ENCODE assay signal across 16 cellular contexts in the genomic region with DNA sequence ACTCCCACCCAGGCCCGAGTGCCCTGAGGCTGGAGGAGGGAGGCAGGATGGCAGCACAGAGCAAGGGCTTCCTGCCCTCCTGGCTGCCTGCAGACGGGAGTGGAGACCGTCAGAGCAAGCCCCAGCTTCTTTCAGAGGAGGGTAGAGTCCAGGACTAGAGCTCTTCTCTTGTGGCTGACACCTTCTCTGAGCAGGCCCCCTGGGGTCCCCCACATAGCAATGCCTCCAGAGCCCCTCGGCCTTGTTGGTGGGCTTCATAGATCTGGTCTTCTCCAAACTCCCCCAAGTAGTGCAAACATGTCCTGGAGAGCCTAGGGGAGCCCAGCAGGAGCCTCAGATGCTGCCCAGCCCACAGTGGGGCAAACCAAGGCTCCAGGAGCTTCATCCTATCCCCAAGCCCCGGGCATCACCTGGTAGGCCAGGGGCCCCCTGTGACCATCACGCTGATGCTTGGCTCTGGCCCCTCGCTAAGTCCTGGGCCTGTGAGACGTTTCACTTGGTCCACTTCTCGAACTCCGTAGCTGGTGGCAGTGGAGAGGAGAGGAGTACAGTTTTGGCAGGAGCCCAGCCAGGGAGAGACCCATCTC. TPM values are rescaled to one million over a fixed set of nuclear protein-coding genes. Genes with fewer than 3 reads are reported as not detected.
DNase-seq lines count a peak whose midpoint lies in the region; ATAC-seq and TF ChIP-seq lines count a peak whose summit lies in the region.
"Had no signal": no experiment of that assay in that cellular context is flagged by ENCODE, and none has a peak within 500 bp of the region (broad histone marks: within the 10 kb centered on the region; RNA-seq: fewer than 3 reads in every experiment).

No MANE protein-coding gene starts in this region.

- no peak overlapping the region for H2AFZ ChIP-seq in H9 (ENCODE audit: low read length)
- H2AFZ ChIP-seq in neuronal stem cell (ENCODE audit: low read length), result no peak overlapping the region

- H3K18ac ChIP-seq in H9 (ENCODE audit: insufficient read length, low read depth, low read length), result no peak overlapping the region
- H3K18ac ChIP-seq in neuronal stem cell (ENCODE audit: low read length), result peak overlapping the region; percentile 18

- H3K4me2 ChIP-seq in H9 (ENCODE audit: insufficient read depth, insufficient read length, low read length), result no peak overlapping the region
- H3K4me2 ChIP-seq in neuronal stem cell (ENCODE audit: insufficient read depth, low read length, poor library complexity, severe bottlenecking), result no peak overlapping the region

- H3K4ac ChIP-seq in H9 (ENCODE audit: low read depth, low read length) (no peak overlapping the region), neuronal stem cell (ENCODE audit: low read length) (no peak overlapping the region)

- WGBS in H9 (ENCODE audit: extremely low coverage, insufficient read length, low lambda C conversion rate), result no CpG with 5 or more reads among the region's 10 CpGs
- no CpG with 5 or more reads among the region's 10 CpGs for WGBS in neuronal stem cell (ENCODE audit: extremely low coverage in 2 of 2, insufficient read length in 2 of 2, insufficient replicate concordance in 1 of 2), 2 donors
- whole genome bisulfite sequencing in aorta, 2 donors, result 82 to 91% methylated on average over 10 of the region's 10 CpGs

- no peak overlapping the region for H3K4me3 ChIP-seq in neuronal stem cell (ENCODE audit: low read length in 2 of 2)
- H3K4me3 ChIP-seq in aorta (ENCODE audit: low read length in 2 of 2), result no peak overlapping the region
- H3K4me3 ChIP-seq: psoas muscle had no signal

- H3K23me2 ChIP-seq in H9 (ENCODE audit: insufficient read length, low read depth, low read length, poor library complexity, severe bottlenecking), result peaks cover under 1% of the 10 kb centered on the region

- H3K9me3 ChIP-seq in H9 (ENCODE audit: control insufficient read depth, low read depth, low read length) (no peaks in the 10 kb centered on the region), neuronal stem cell (replicated peaks in 1 of 2; ENCODE audit: control insufficient read depth in 2 of 2, insufficient read depth in 1 of 2, low read depth in 1 of 2, low read length in 2 of 2) (peaks cover 0 to 3% of the 10 kb centered on the region in 2 donors), aorta (ENCODE audit: control insufficient read depth, low read length) (no peaks in the 10 kb centered on the region)
- H3K9me3 ChIP-seq: psoas muscle had no signal

- POLR2A ChIA-PET in activated B cell treated with CpG ODN at 0.5 μM for 24 hours (lab: Charles Lee), result interaction anchor here (0.9 to 7.5 kb wide), 9 partner anchors 41 to 1293 kb away, joined by 3 to 112 read pairs (median 4); a partner anchor contains a TSS
- POLR2A ChIA-PET in HEK293T (lab: Yijun Ruan, JAX), result interaction anchor here (0.9 to 1.1 kb wide), 2 partner anchors 14 kb away, joined by 3 read pairs; no protein-coding TSS in a partner anchor

- no peak overlapping the region for H3K27ac ChIP-seq in H9 (ENCODE audit: insufficient read length, low read depth, low read length)
- H3K27ac ChIP-seq in neuronal stem cell (replicated peaks; ENCODE audit: low read length), result no peak overlapping the region
- no peak overlapping the region for H3K27ac ChIP-seq in aorta (ENCODE audit: low read depth in 1 of 2, low read length in 2 of 2)
- H3K27ac ChIP-seq: psoas muscle had no signal

- H2AK5ac ChIP-seq in H9 (ENCODE audit: insufficient read length, low read length) (no peak overlapping the region), neuronal stem cell (ENCODE audit: low read depth, low read length) (peak overlapping the region; percentile 34)

- no peaks in the 10 kb centered on the region for H3K27me3 Mint-ChIP-seq in T-helper 2 cell treated with Interferon-gamma antibody and Interleukin-4, amounts not matched to agents 5 μg/mL and 100 μg/mL, for 36 hours (ENCODE audit: low read depth)
- H3K27me3 Mint-ChIP-seq in H9 (ENCODE audit: low read depth), result peaks cover 7% of the 10 kb centered on the region
- no peaks in the 10 kb centered on the region for H3K27me3 Mint-ChIP-seq in activated B cell treated with CpG ODN at 0.5 μM for 24 hours

- DNase-seq in T-helper 2 cell treated with Interferon-gamma antibody and Interleukin-4, amounts not matched to agents 5 μg/mL and 100 μg/mL, for 36 hours (ENCODE audit: low spot score), result no peak
- DNase-seq in T-helper 2 cell, result no peak
- no peak for DNase-seq in H9
- no peak for DNase-seq in activated B cell treated with CpG ODN at 0.5 μM for 24 hours
- no peak for DNase-seq in neuronal stem cell (ENCODE audit: low spot score)
- DNase-seq in aorta, result no peak
- no peak for DNase-seq in GF-D8 (lab: John Stamatoyannopoulos, UW)
- no peak for DNase-seq in HEK293T (ENCODE audit: extremely low spot score)
- DNase-seq: hypothalamus, NCI-H1105 treated with DMSO at 0.1 percent for 48 hours, NCI-H774, psoas muscle had no signal

- no peak overlapping the region for H4K91ac ChIP-seq in H9 (ENCODE audit: insufficient read length, low read depth, low read length)
- no peak overlapping the region for H4K91ac ChIP-seq in neuronal stem cell (ENCODE audit: low read depth, low read length, poor library complexity)

- H4K20me1 ChIP-seq in H9 (ENCODE audit: control insufficient read depth, insufficient read depth, insufficient read length), result peaks cover 2% of the 10 kb centered on the region

- H3K36me3 Mint-ChIP-seq in T-helper 2 cell treated with Interferon-gamma antibody and Interleukin-4, amounts not matched to agents 5 μg/mL and 100 μg/mL, for 36 hours (ENCODE audit: low read depth), result peaks cover 18% of the 10 kb centered on the region
- no peaks in the 10 kb centered on the region; a peak in 1 of 7 replicates for H3K36me3 Mint-ChIP-seq in H9 (ENCODE audit: insufficient read depth in 1 of 3, low read depth in 3 of 3)
- H3K36me3 Mint-ChIP-seq in activated B cell treated with CpG ODN at 0.5 μM for 24 hours (ENCODE audit: low read depth), result peaks cover 6% of the 10 kb centered on the region
- H3K36me3 Mint-ChIP-seq: brain had no signal

- ATAC-seq in activated B cell treated with CpG ODN at 0.5 μM for 24 hours (ENCODE audit: low read depth), result no peak
- no peak for ATAC-seq in aorta (ENCODE audit: low FRiP score)
- ATAC-seq: psoas muscle had no signal

- H3K56ac ChIP-seq in H9 (ENCODE audit: insufficient read length, low read depth, low read length), result no peak overlapping the region

- no peak overlapping the region for H2BK12ac ChIP-seq in H9 (ENCODE audit: insufficient read length, low read depth, low read length)
- no peak overlapping the region for H2BK12ac ChIP-seq in neuronal stem cell (ENCODE audit: low read length)

- H3K23ac ChIP-seq in H9 (ENCODE audit: insufficient read length, low read depth, low read length) (no peak overlapping the region), neuronal stem cell (ENCODE audit: low read depth, low read length, poor library complexity) (no peak overlapping the region)

- H2BK20ac ChIP-seq in H9 (ENCODE audit: low read depth, low read length, poor library complexity, severe bottlenecking), result no peak overlapping the region

- no peaks in the 10 kb centered on the region for H3K9me3 Mint-ChIP-seq in T-helper 2 cell treated with Interferon-gamma antibody and Interleukin-4, amounts not matched to agents 5 μg/mL and 100 μg/mL, for 36 hours
- H3K9me3 Mint-ChIP-seq in H9, result no peaks in the 10 kb centered on the region
- no peaks in the 10 kb centered on the region for H3K9me3 Mint-ChIP-seq in activated B cell treated with CpG ODN at 0.5 μM for 24 hours

- H3K27ac Mint-ChIP-seq in T-helper 2 cell treated with Interferon-gamma antibody and Interleukin-4, amounts not matched to agents 5 μg/mL and 100 μg/mL, for 36 hours, result peak overlapping the region; percentile 69
- H3K27ac Mint-ChIP-seq in H9, result peak overlapping the region in 1 of 3 experiments; percentile 57; a peak in 2 of 7 replicates
- peak overlapping the region; percentile 95 for H3K27ac Mint-ChIP-seq in activated B cell treated with CpG ODN at 0.5 μM for 24 hours
- H3K27ac Mint-ChIP-seq: brain had no signal

- H3K4me1 Mint-ChIP-seq in T-helper 2 cell treated with Interferon-gamma antibody and Interleukin-4, amounts not matched to agents 5 μg/mL and 100 μg/mL, for 36 hours (ENCODE audit: low read depth), result peaks cover 60% of the 10 kb centered on the region
- H3K4me1 Mint-ChIP-seq in H9, result peaks cover 15 to 36% of the 10 kb centered on the region in 2 experiments
- H3K4me1 Mint-ChIP-seq in activated B cell treated with CpG ODN at 0.5 μM for 24 hours, result peaks cover 89% of the 10 kb centered on the region
- H3K4me1 Mint-ChIP-seq: brain had no signal

- H3K79me1 ChIP-seq in H9 (ENCODE audit: insufficient read depth, low read depth, low read length, poor library complexity, severe bottlenecking), result no peaks in the 10 kb centered on the region
- peaks cover under 1% of the 10 kb centered on the region for H3K79me1 ChIP-seq in neuronal stem cell (ENCODE audit: low read depth, low read length)

- no peaks in the 10 kb centered on the region for H3K79me2 ChIP-seq in H9 (ENCODE audit: insufficient read depth, low read length)

- H3T11ph ChIP-seq in H9 (ENCODE audit: low read length), result no peak overlapping the region

- H3K9ac ChIP-seq in H9 (ENCODE audit: extremely low read depth, insufficient read length, low read length) (no peak overlapping the region), neuronal stem cell (ENCODE audit: low read depth, low read length, poor library complexity) (no peak overlapping the region)

- H4K8ac ChIP-seq in H9 (replicated peaks; ENCODE audit: insufficient read length, low read depth, low read length) (no peak overlapping the region), neuronal stem cell (ENCODE audit: low read depth, low read length) (no peak overlapping the region)

- no peak overlapping the region for H4K5ac ChIP-seq in H9 (ENCODE audit: insufficient read length, low read depth, low read length)

- CTCF ChIA-PET in activated B cell treated with CpG ODN at 0.5 μM for 24 hours (lab: Charles Lee) (interaction anchor here (1.1 to 2.4 kb wide), 3 partner anchors 15 to 46 kb away, joined by 3 to 11 read pairs (median 4); a partner anchor contains a TSS), HEK293T (lab: Yijun Ruan, JAX) (interaction anchor here (2.2 kb wide), 1 partner anchor 14 kb away, joined by 7 read pairs; no protein-coding TSS in a partner anchor)

- H2BK15ac ChIP-seq in H9 (ENCODE audit: low read depth, low read length) (no peak overlapping the region), neuronal stem cell (ENCODE audit: low read length) (no peak overlapping the region)

- no peaks in the 10 kb centered on the region for H3K36me3 ChIP-seq in neuronal stem cell (replicated peaks in 1 of 2; ENCODE audit: control insufficient read depth in 2 of 2, insufficient read depth in 2 of 2, low read length in 2 of 2)
- no peaks in the 10 kb centered on the region for H3K36me3 ChIP-seq in aorta (ENCODE audit: control insufficient read depth in 1 of 2, insufficient read depth in 2 of 2, low read length in 1 of 2)

- no peaks in the 10 kb centered on the region for H3K27me3 ChIP-seq in H9 (ENCODE audit: insufficient read depth, low read length)
- H3K27me3 ChIP-seq in neuronal stem cell (ENCODE audit: control insufficient read depth in 3 of 3, insufficient read depth in 3 of 3, low read depth in 1 of 3, low read length in 3 of 3), result peaks cover 1 to 36% (median 14%) of the 10 kb centered on the region in 3 experiments
- no peaks in the 10 kb centered on the region for H3K27me3 ChIP-seq in aorta (ENCODE audit: control insufficient read depth in 1 of 2, insufficient read depth in 2 of 2, low read length in 1 of 2)

- no peak for TF ChIP-seq CTCF in H9 (conservative IDR thresholded peaks at IDR 0.05)
- no peak for TF ChIP-seq CTCF in activated B cell treated with CpG ODN at 0.5 μM for 24 hours (IDR thresholded peaks at IDR 0.05)

- H2BK120ac ChIP-seq in H9 (ENCODE audit: low read depth, low read length, poor library complexity, severe bottlenecking) (peak overlapping the region; percentile 40), neuronal stem cell (ENCODE audit: low read depth, low read length) (no peak overlapping the region)

- H3K14ac ChIP-seq in H9 (ENCODE audit: insufficient read depth, low read length), result no peak overlapping the region; the same call in 1 of the 2 replicates
- H3K14ac ChIP-seq in neuronal stem cell (ENCODE audit: low read length), result no peak overlapping the region

- peaks cover 3% of the 10 kb centered on the region; the same call in 1 of the 2 replicates for H3K4me1 ChIP-seq in H9 (ENCODE audit: insufficient read depth, low read length)
- peaks cover 2 to 7% of the 10 kb centered on the region in 2 donors for H3K4me1 ChIP-seq in neuronal stem cell (ENCODE audit: control insufficient read depth in 2 of 2, insufficient read depth in 1 of 2, low read depth in 1 of 2, low read length in 2 of 2)
- H3K4me1 ChIP-seq in aorta (ENCODE audit: control insufficient read depth in 1 of 2, insufficient read depth in 2 of 2, low read length in 2 of 2), result no peaks in the 10 kb centered on the region

- no peak overlapping the region for H2BK5ac ChIP-seq in H9 (ENCODE audit: insufficient read length, low read length)
- no peak overlapping the region for H2BK5ac ChIP-seq in neuronal stem cell (ENCODE audit: low read length)

- intact Hi-C loops in activated B cell treated with CpG ODN at 0.5 μM for 24 hours (cut with micrococcal nuclease) (loop anchor here (2.0 kb wide), 1 partner anchor 19 kb away; no protein-coding TSS in a partner anchor), aorta (cut with DNase I) (no loop called here)

- H3K4me3 Mint-ChIP-seq in T-helper 2 cell treated with Interferon-gamma antibody and Interleukin-4, amounts not matched to agents 5 μg/mL and 100 μg/mL, for 36 hours, result peak overlapping the region; percentile 100
- H3K4me3 Mint-ChIP-seq in H9 (no peak overlapping the region), activated B cell treated with CpG ODN at 0.5 μM for 24 hours (peak overlapping the region; percentile 88)
- H3K4me3 Mint-ChIP-seq: brain had no signal

RNA-seq across cellular contexts. Expression of a gene that starts 2.0 kb away (rescaled TPM):
- total RNA-seq in H9 (2021), result 0.31 and 0.48 TPM in 2 replicates
- 47.1 and 50.5 TPM in 2 replicates for total RNA-seq in activated B cell treated with CpG ODN at 0.5 μM for 24 hours
- 0.31 TPM for polyA plus RNA-seq in neuronal stem cell (2013, experiment 1 of 2)
- 0.32 TPM for polyA plus RNA-seq in neuronal stem cell (2013, experiment 2 of 2)
- total RNA-seq in aorta, result 1 to 10 TPM; 1.3 to 3.9 TPM
- polyA plus RNA-seq in aorta, result 1 to 10 TPM in 1 of 2 donors, under 1 TPM in 1; 0.64 to 1.8 TPM
- total RNA-seq: A172, epithelial cell of proximal tubule, temporal lobe had no signal

RNA-seq across cellular contexts. Expression of a gene that starts 4.6 kb away (rescaled TPM):
- total RNA-seq in H9 (2021) (not detected in 2 replicates), activated B cell treated with CpG ODN at 0.5 μM for 24 hours (1.4 and 1.8 TPM in 2 replicates), aorta (not detected)
- 0.01 TPM for polyA plus RNA-seq in neuronal stem cell (2013, experiment 1 of 2)
- 0.03 TPM for polyA plus RNA-seq in neuronal stem cell (2013, experiment 2 of 2)
- 1 to 10 TPM in 1 of 2 donors, not detected in 1; 3.1 TPM for polyA plus RNA-seq in aorta
- total RNA-seq: A172, epithelial cell of proximal tubule, psoas muscle, temporal lobe had no signal

RNA-seq across cellular contexts. Expression of a gene that starts 7.2 kb away (rescaled TPM):
- total RNA-seq in H9 (2021), result 3.3 and 3.4 TPM in 2 replicates
- 3.5 and 3.6 TPM in 2 replicates for total RNA-seq in activated B cell treated with CpG ODN at 0.5 μM for 24 hours
- 2.0 TPM for polyA plus RNA-seq in neuronal stem cell (2013, experiment 1 of 2)
- 2.1 TPM for polyA plus RNA-seq in neuronal stem cell (2013, experiment 2 of 2)
- 1 to 10 TPM; 2.0 to 3.0 TPM for total RNA-seq in aorta
- under 1 TPM; 0.13 to 0.31 TPM for polyA plus RNA-seq in aorta

RNA-seq across cellular contexts. Expression of a gene that starts 16.2 kb away (rescaled TPM):
- 12.9 and 13.0 TPM in 2 replicates for total RNA-seq in H9 (2021)
- 6.4 and 9.3 TPM in 2 replicates for total RNA-seq in activated B cell treated with CpG ODN at 0.5 μM for 24 hours
- 15.3 TPM for polyA plus RNA-seq in neuronal stem cell (2013, experiment 1 of 2)
- 15.2 TPM for polyA plus RNA-seq in neuronal stem cell (2013, experiment 2 of 2)
- total RNA-seq in aorta, result 1 to 10 TPM; 2.2 to 3.1 TPM
- 1 to 10 TPM; 6.3 to 7.7 TPM for polyA plus RNA-seq in aorta

RNA-seq across cellular contexts. Expression of a gene that starts 46.0 kb away (rescaled TPM):
- total RNA-seq in H9 (2021) (121 and 129 TPM in 2 replicates), activated B cell treated with CpG ODN at 0.5 μM for 24 hours (79.7 and 80.8 TPM in 2 replicates), aorta (10 to 100 TPM; 77.6 to 82.1 TPM)
- polyA plus RNA-seq in neuronal stem cell (2013, experiment 1 of 2), result 196 TPM
- polyA plus RNA-seq in neuronal stem cell (2013, experiment 2 of 2), result 197 TPM
- 100 to 1,000 TPM; 102 to 154 TPM for polyA plus RNA-seq in aorta

Comparison
In these comparisons a context has a peak if more than half of its experiments do, and no peak if none do; other contexts are left out.
1. H3K4me3 Mint-ChIP-seq: peak in T-helper 2 cell treated with Interferon-gamma antibody and Interleukin-4, amounts not matched to agents 5 μg/mL and 100 μg/mL, for 36 hours (single experiment) and activated B cell treated with CpG ODN at 0.5 μM for 24 hours (single experiment); none in H9 (0 of 2).